Comparison of ENCODE assay signal across 1 cellular context in the genomic region with DNA sequence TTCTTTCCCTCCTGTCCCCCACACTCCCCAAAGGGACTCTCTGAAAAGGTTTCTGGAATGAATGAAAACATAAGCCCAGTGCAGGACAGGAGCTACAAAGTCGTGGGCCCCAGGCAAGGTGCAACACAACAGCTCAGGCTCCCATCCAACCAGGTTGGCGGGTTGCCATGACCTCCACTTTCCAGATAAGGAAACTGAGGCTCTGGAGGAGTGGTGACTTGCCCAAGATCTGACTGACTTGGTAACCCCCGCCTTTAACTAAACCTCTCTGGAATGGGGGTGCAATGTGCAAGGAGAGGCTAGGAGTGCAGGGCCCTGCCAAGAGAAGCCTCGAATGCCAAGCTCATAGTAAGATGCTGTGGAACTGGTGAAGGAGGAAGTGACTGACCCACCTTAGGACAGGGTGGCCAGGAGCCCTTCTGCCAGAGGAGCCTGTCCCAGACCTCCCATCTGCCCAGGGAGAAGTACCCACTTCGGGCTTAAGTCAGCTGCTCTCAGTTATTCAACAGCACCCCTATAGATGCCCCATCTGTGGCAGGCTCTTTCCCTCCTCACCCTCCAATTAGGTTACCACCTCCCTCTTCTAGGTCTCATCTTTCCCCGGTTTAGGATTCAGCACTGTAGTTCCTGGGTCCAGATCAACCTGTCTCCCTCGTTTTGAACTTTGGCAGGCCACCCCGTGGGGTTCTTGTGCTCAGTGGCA.
TF ChIP-seq lines count a peak whose summit lies in the region.

No MANE protein-coding gene starts in this region.

TF ChIP-seq in GM12878, 131 proteins besides CTCF, POLR2A, EP300 and RAD21:
- no peak for TF ChIP-seq CHD1 (IDR thresholded peaks at IDR 0.05; ENCODE audit: low read depth, low read length)
- TF ChIP-seq, protein P1, sequence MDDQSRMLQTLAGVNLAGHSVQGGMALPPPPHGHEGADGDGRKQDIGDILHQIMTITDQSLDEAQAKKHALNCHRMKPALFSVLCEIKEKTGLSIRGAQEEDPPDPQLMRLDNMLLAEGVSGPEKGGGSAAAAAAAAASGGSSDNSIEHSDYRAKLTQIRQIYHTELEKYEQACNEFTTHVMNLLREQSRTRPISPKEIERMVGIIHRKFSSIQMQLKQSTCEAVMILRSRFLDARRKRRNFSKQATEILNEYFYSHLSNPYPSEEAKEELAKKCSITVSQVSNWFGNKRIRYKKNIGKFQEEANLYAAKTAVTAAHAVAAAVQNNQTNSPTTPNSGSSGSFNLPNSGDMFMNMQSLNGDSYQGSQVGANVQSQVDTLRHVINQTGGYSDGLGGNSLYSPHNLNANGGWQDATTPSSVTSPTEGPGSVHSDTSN (IDR thresholded peaks at IDR 0.05; ENCODE audit: insufficient replicate concordance, low read depth, low read length) = no peak
- TF ChIP-seq SMAD5 (IDR thresholded peaks at IDR 0.05; ENCODE audit: low read depth) = no peak
- TF ChIP-seq, protein P2, sequence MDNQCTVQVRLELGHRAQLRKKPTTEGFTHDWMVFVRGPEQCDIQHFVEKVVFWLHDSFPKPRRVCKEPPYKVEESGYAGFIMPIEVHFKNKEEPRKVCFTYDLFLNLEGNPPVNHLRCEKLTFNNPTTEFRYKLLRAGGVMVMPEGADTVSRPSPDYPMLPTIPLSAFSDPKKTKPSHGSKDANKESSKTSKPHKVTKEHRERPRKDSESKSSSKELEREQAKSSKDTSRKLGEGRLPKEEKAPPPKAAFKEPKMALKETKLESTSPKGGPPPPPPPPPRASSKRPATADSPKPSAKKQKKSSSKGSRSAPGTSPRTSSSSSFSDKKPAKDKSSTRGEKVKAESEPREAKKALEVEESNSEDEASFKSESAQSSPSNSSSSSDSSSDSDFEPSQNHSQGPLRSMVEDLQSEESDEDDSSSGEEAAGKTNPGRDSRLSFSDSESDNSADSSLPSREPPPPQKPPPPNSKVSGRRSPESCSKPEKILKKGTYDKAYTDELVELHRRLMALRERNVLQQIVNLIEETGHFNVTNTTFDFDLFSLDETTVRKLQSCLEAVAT (IDR thresholded peaks at IDR 0.05) = no peak
- TF ChIP-seq SPI1 (IDR thresholded peaks at IDR 0.05; ENCODE audit: borderline replicate concordance, insufficient read depth, low read depth, low read length) = 0 out of 2 replicates have a peak, but pooled peaks have one; percentile 23
